In genomic region chr21:39966786-39967185, GRCh38 we compare ENCODE assay signal across 31 cellular contexts.
"Had no signal": no experiment of that assay in that cellular context is flagged by ENCODE, and none has a peak within 500 bp of the region (broad histone marks: within the 10 kb centered on the region; RNA-seq: fewer than 3 reads in every experiment).

No MANE protein-coding gene starts in this region.

- H3K36me3 ChIP-seq: adrenal gland, ascending aorta, brain microvascular endothelial cell, breast epithelium, cardiac muscle cell had no signal

- DNase-seq: activated effector memory CD4-positive, alpha-beta T cell treated with anti-CD3 and anti-CD28 coated beads, Interleukin-2, amount 50 U/mL, for 16 hours; activated effector memory CD4-positive, alpha-beta T cell treated with Interleukin-2 at 50 U/mL for 16 hours; activated gamma-delta T cell; activated gamma-delta T cell treated with Interleukin-2 at 50 U/mL for 16 hours; activated naive CD4-positive, alpha-beta T cell; activated naive CD4-positive, alpha-beta T cell treated with anti-CD3 and anti-CD28 coated beads for 36 hours; activated naive CD4-positive, alpha-beta T cell treated with anti-CD3 and anti-CD28 coated beads, Interleukin-2, amount 10 ng/mL, durations not matched to agents 7 days and 5 days; activated naive CD4-positive, alpha-beta T cell treated with anti-CD3 and anti-CD28 coated beads, Interleukin-2, amount 50 U/mL, for 16 hours; activated naive CD4-positive, alpha-beta T cell treated with Interleukin-2 at 50 U/mL for 16 hours; activated naive CD8-positive, alpha-beta T cell treated with anti-CD3 and anti-CD28 coated beads for 36 hours; activated naive CD8-positive, alpha-beta T cell treated with anti-CD3 and anti-CD28 coated beads, Interleukin-2, amount 10 ng/mL, durations not matched to agents 7 days and 5 days; activated naive CD8-positive, alpha-beta T cell treated with anti-CD3 and anti-CD28 coated beads, Interleukin-2, amount 50 U/mL, for 24 hours; activated T-cell treated with anti-CD3 and anti-CD28 coated beads, Interleukin-2, amount 50 U/mL, for 24 hours; activated T-cell treated with anti-CD3 and anti-CD28 coated beads, Interleukin-2, amount 50 U/mL, for 4 hours; activated T-cell treated with anti-CD3 and anti-CD28 coated beads, Interleukin-2, amount 50 U/mL, for 48 hours; activated T-cell treated with anti-CD3 and anti-CD28 coated beads, Interleukin-2, amount 50 U/mL, for 72 hours; adrenal gland; amniotic stem cell; amygdala; anterior cingulate cortex; aorta; body of pancreas; brain microvascular endothelial cell; caudate nucleus; central memory CD4-positive, alpha-beta T cell; cerebellar nuclear complex had no signal

- ATAC-seq: activated naive CD4-positive, alpha-beta T cell treated with anti-CD3 and anti-CD28 coated beads, Interleukin-2, amount 50 U/mL, for 72 hours; activated naive CD8-positive, alpha-beta T cell treated with anti-CD3 and anti-CD28 coated beads, Interleukin-2, amount 50 U/mL, for 24 hours; activated T-cell treated with anti-CD3 and anti-CD28 coated beads, Interleukin-2, amount 50 U/mL, for 4 hours; activated T-cell treated with anti-CD3 and anti-CD28 coated beads, Interleukin-2, amount 50 U/mL, for 72 hours; activated T-helper 17 cell treated with anti-CD3 and anti-CD28 coated beads, Interleukin-2, amount 50 U/mL, for 72 hours; body of pancreas had no signal

- H3K27ac ChIP-seq: adrenal gland, ascending aorta, body of pancreas, brain microvascular endothelial cell, breast epithelium, cardiac muscle cell had no signal

- H3K27me3 ChIP-seq: adrenal gland, ascending aorta, body of pancreas, brain microvascular endothelial cell, breast epithelium, cardiac muscle cell had no signal

- H3K4me3 ChIP-seq: adrenal gland, ascending aorta, body of pancreas, breast epithelium, cardiac muscle cell had no signal

- H3K4me1 ChIP-seq: ascending aorta, body of pancreas, breast epithelium had no signal

- H3K9me3 ChIP-seq: adrenal gland, ascending aorta, body of pancreas had no signal
